Comparison of ENCODE assay signal across 10 cellular contexts in genomic region chr5:146344155-146345118, GRCh38. TPM values are rescaled to one million over a fixed set of nuclear protein-coding genes. Genes with fewer than 3 reads are reported as not detected.
A peak's percentile ranks its signal among the peaks of the same experiment; 100 is the strongest.
DNase-seq lines count a peak whose midpoint lies in the region; ATAC-seq and TF ChIP-seq lines count a peak whose summit lies in the region.
"Had no signal": no experiment of that assay in that cellular context is flagged by ENCODE, and none has a peak within 500 bp of the region (broad histone marks: within the 10 kb centered on the region; RNA-seq: fewer than 3 reads in every experiment).

No MANE protein-coding gene starts in this region.

- H3K36me3 ChIP-seq in lower lobe of right lung (no peaks in the 10 kb centered on the region), testis (ENCODE audit: low read depth, missing control alignments) (no peaks in the 10 kb centered on the region), brain microvascular endothelial cell (replicated peaks) (no peaks in the 10 kb centered on the region)
- H3K36me3 ChIP-seq: adrenal gland had no signal

- no peak for ATAC-seq in activated B cell treated with CpG ODN at 0.5 μM for 24 hours (ENCODE audit: low read depth)
- ATAC-seq in lower lobe of right lung, result peak; percentile 21 to 41
- ATAC-seq in HG02623 (IDR thresholded peaks at IDR 0.05; ENCODE audit: unreplicated experiment), result no peak

- in situ Hi-C loops in ACHN (cut with HindIII; ENCODE audit: low pct_ligation_motif_present, low pct_unique_long_range_greater_than_20kb, low sequenced_read_pairs), result no loop called here
- in situ Hi-C loops in brain microvascular endothelial cell (cut with HindIII; ENCODE audit: low pct_ligation_motif_present, low sequenced_read_pairs), result no loop called here

- no peak for TF ChIP-seq POLR2A in testis (IDR thresholded peaks at IDR 0.05)

- no peak overlapping the region for H3K27ac ChIP-seq in lower lobe of right lung
- H3K27ac ChIP-seq in testis, result no peak overlapping the region
- no peak overlapping the region for H3K27ac ChIP-seq in brain microvascular endothelial cell
- H3K27ac ChIP-seq: adrenal gland had no signal

- peaks cover 16% of the 10 kb centered on the region for H3K4me1 ChIP-seq in lower lobe of right lung
- peaks cover 8% of the 10 kb centered on the region for H3K4me1 ChIP-seq in testis

- peak; percentile 54 for DNase-seq in ACHN
- peak; percentile 57 for DNase-seq in D341Med (ENCODE audit: low spot score)
- DNase-seq in activated B cell treated with CpG ODN at 0.5 μM for 24 hours, result no peak
- no peak for DNase-seq in lower lobe of right lung
- DNase-seq in testis, result no peak
- no peak for DNase-seq in brain microvascular endothelial cell
- no peak for DNase-seq in stimulated activated CD4-positive, alpha-beta T cell treated with anti-CD3 and anti-CD28 coated beads, Interleukin-1b, Interleukin-23, amount 100 ng/mL, for 48 hours
- DNase-seq: NCI-H774 had no signal

- CTCF ChIA-PET in activated B cell treated with CpG ODN at 0.5 μM for 24 hours (lab: Charles Lee), result no interaction called here

- H3K4me3 Mint-ChIP-seq in activated B cell treated with CpG ODN at 0.5 μM for 24 hours, result peak overlapping the region; percentile 44

- intact Hi-C loops in activated B cell treated with CpG ODN at 0.5 μM for 24 hours (cut with micrococcal nuclease), result no loop called here
- intact Hi-C loops in lower lobe of right lung (cut with DNase I), result no loop called here
- intact Hi-C loops in testis (cut with DNase I; ENCODE audit: low total_unique reads), result no loop called here

- H3K9me3 ChIP-seq in lower lobe of right lung (no peaks in the 10 kb centered on the region), testis (no peaks in the 10 kb centered on the region)
- H3K9me3 ChIP-seq: adrenal gland had no signal

- peaks cover 85% of the 10 kb centered on the region for H3K27me3 ChIP-seq in lower lobe of right lung (ENCODE audit: low read depth)
- peaks cover 4% of the 10 kb centered on the region for H3K27me3 ChIP-seq in testis
- peaks cover 83% of the 10 kb centered on the region for H3K27me3 ChIP-seq in brain microvascular endothelial cell (replicated peaks)

- H3K4me1 Mint-ChIP-seq in activated B cell treated with CpG ODN at 0.5 μM for 24 hours, result peaks cover 15% of the 10 kb centered on the region

- H3K36me3 Mint-ChIP-seq in activated B cell treated with CpG ODN at 0.5 μM for 24 hours (ENCODE audit: low read depth), result no peaks in the 10 kb centered on the region

- H3K9me3 Mint-ChIP-seq in activated B cell treated with CpG ODN at 0.5 μM for 24 hours, result peaks cover 2% of the 10 kb centered on the region

- H3K4me3 ChIP-seq in lower lobe of right lung (peak overlapping the region; percentile 28), testis (peak overlapping the region in 1 of 2 donors; percentile 8), brain microvascular endothelial cell (ENCODE audit: low read depth, low read length) (no peak overlapping the region)
- H3K4me3 ChIP-seq: adrenal gland had no signal

- POLR2A ChIA-PET in activated B cell treated with CpG ODN at 0.5 μM for 24 hours (lab: Charles Lee), result no interaction called here

- 3% methylated on average over 27 to 31 of the region's 31 CpGs for WGBS in testis, 2 donors

- peaks cover 69% of the 10 kb centered on the region for H3K27me3 Mint-ChIP-seq in activated B cell treated with CpG ODN at 0.5 μM for 24 hours

- no peak for TF ChIP-seq CTCF in activated B cell treated with CpG ODN at 0.5 μM for 24 hours (IDR thresholded peaks at IDR 0.05)
- TF ChIP-seq CTCF in lower lobe of right lung (IDR thresholded peaks at IDR 0.05), result no peak
- TF ChIP-seq CTCF in testis (IDR thresholded peaks at IDR 0.05), result no peak
- TF ChIP-seq CTCF in brain microvascular endothelial cell (IDR thresholded peaks at IDR 0.05; ENCODE audit: low read depth, low read length, missing control alignments), result no peak

- H3K27ac Mint-ChIP-seq in activated B cell treated with CpG ODN at 0.5 μM for 24 hours, result no peak overlapping the region

RNA-seq across cellular contexts. Expression of gene POU4F3, which starts 5.8 kb away (rescaled TPM):
- total RNA-seq in activated B cell treated with CpG ODN at 0.5 μM for 24 hours, result 0.12 TPM in 1 of 2 replicates, not detected in the other
- not detected for total RNA-seq in lower lobe of right lung
- not detected for total RNA-seq in testis
- polyA plus RNA-seq in testis (ENCODE audit: insufficient read depth, low read depth, low replicate concordance), result not detected
- polyA plus RNA-seq: adrenal gland had no signal

Comparison
In these comparisons a context has a peak if more than half of its experiments do, and no peak if none do; other contexts are left out.
1. DNase-seq: peak in ACHN (single experiment) and D341Med (single experiment); none in activated B cell treated with CpG ODN at 0.5 μM for 24 hours (single experiment), lower lobe of right lung (single experiment), testis (single experiment), brain microvascular endothelial cell (single experiment) and stimulated activated CD4-positive, alpha-beta T cell treated with anti-CD3 and anti-CD28 coated beads, Interleukin-1b, Interleukin-23, amount 100 ng/mL, for 48 hours (single experiment).
2. ATAC-seq: peak in lower lobe of right lung (2 of 2); none in activated B cell treated with CpG ODN at 0.5 μM for 24 hours (single experiment) and HG02623 (single experiment).